ENCODE assay signal across 8 cellular contexts in genomic region chr19:24033308-24033961, GRCh38. TPM values are rescaled to one million over a fixed set of nuclear protein-coding genes. Genes with fewer than 3 reads are reported as not detected.
DNase-seq lines count a peak whose midpoint lies in the region; ATAC-seq, FAIRE-seq and TF ChIP-seq lines count a peak whose summit lies in the region.

No MANE protein-coding gene starts in this region.

- no peaks in the 10 kb centered on the region for H3K27me3 Mint-ChIP-seq in activated CD8-positive, alpha-beta T cell treated with anti-CD3 and anti-CD28 coated beads for 36 hours

- H3K27me3 ChIP-seq in BJ (ENCODE audit: control insufficient read depth, insufficient read depth, low read length) (no peaks in the 10 kb centered on the region), ectodermal cell (ENCODE audit: control insufficient read depth, insufficient read depth, low read length, poor library complexity, severe bottlenecking) (no peaks in the 10 kb centered on the region), lung (ENCODE audit: control insufficient read depth, insufficient read depth) (no peaks in the 10 kb centered on the region)

- no peaks in the 10 kb centered on the region for H3K4me1 ChIP-seq in ectodermal cell (ENCODE audit: control insufficient read depth, insufficient read depth, low read length)
- peaks cover 10 to 20% of the 10 kb centered on the region in 2 donors for H3K4me1 ChIP-seq in lung (ENCODE audit: control insufficient read depth in 2 of 2, insufficient read depth in 2 of 2, low read length in 2 of 2)

- H3K27ac Mint-ChIP-seq in activated CD8-positive, alpha-beta T cell treated with anti-CD3 and anti-CD28 coated beads for 36 hours: peak overlapping the region; percentile 98

- H3K9me3 Mint-ChIP-seq in activated CD8-positive, alpha-beta T cell treated with anti-CD3 and anti-CD28 coated beads for 36 hours: no peaks in the 10 kb centered on the region

- H3K9me3 ChIP-seq in ectodermal cell (ENCODE audit: control insufficient read depth, low read length) (no peaks in the 10 kb centered on the region), lung (ENCODE audit: control insufficient read depth in 2 of 2, insufficient read depth in 1 of 2, low read length in 1 of 2) (no peaks in the 10 kb centered on the region)

- H3K36me3 ChIP-seq in BJ (ENCODE audit: control insufficient read depth, insufficient read depth, low read length) (no peaks in the 10 kb centered on the region; the same call in none of the 2 replicates), ectodermal cell (ENCODE audit: control insufficient read depth, insufficient read depth, low read length) (peaks cover 14% of the 10 kb centered on the region), lung (ENCODE audit: control insufficient read depth in 2 of 2, insufficient read depth in 2 of 2, low read length in 2 of 2) (peaks cover 5 to 8% of the 10 kb centered on the region in 2 donors)

- WGBS in ectodermal cell, 2 experiments: 0% methylated on average over 40 of the region's 40 CpGs
- WGBS in lung, 2 donors: 1% methylated on average over 40 of the region's 40 CpGs

- peak overlapping the region; percentile 99 for H3K4me3 Mint-ChIP-seq in activated CD8-positive, alpha-beta T cell treated with anti-CD3 and anti-CD28 coated beads for 36 hours

- CTCF ChIA-PET in BJ (lab: Yijun Ruan, JAX): interaction anchor here (0.5 kb wide), 1 partner anchor 13 kb away, joined by 3 read pairs; no protein-coding TSS in a partner anchor
- CTCF ChIA-PET in activated CD8-positive, alpha-beta T cell treated with anti-CD3 and anti-CD28 coated beads for 36 hours (lab: Charles Lee): interaction anchor here (0.6 to 1.2 kb wide), 3 partner anchors 13 to 27 kb away, joined by 3 to 4 read pairs (median 3); no protein-coding TSS in a partner anchor

- ATAC-seq in HG03442 (IDR thresholded peaks at IDR 0.05; ENCODE audit: unreplicated experiment): peak; percentile 97
- ATAC-seq in activated CD8-positive, alpha-beta T cell treated with anti-CD3 and anti-CD28 coated beads for 36 hours: peak; percentile 99
- ATAC-seq in lung (ENCODE audit: insufficient read depth, low FRiP score): peak; percentile 94

- peak; percentile 49 for DNase-seq in BJ (ENCODE audit: low read depth)
- DNase-seq in GM19239 (ENCODE audit: insufficient read length, low spot score): peak; percentile 82
- peak; percentile 81 for DNase-seq in NCI-H526 treated with DMSO at 0.1 percent for 48 hours (lab: John Stamatoyannopoulos, UW)
- peak; percentile 90 for DNase-seq in activated CD8-positive, alpha-beta T cell treated with anti-CD3 and anti-CD28 coated beads for 36 hours
- DNase-seq in lung (ENCODE audit: low spot score): peak; percentile 91
- peak; percentile 62 to 80 (median 65) for DNase-seq in stimulated activated CD4-positive, alpha-beta T cell treated with anti-CD3 and anti-CD28 coated beads, TNF-alpha, amount 100 ng/mL, for 24 hours (ENCODE audit: low read depth in 3 of 3)

- H3K36me3 Mint-ChIP-seq in activated CD8-positive, alpha-beta T cell treated with anti-CD3 and anti-CD28 coated beads for 36 hours (ENCODE audit: low read depth): peaks cover 20% of the 10 kb centered on the region

- peaks cover 38% of the 10 kb centered on the region for H3K4me1 Mint-ChIP-seq in activated CD8-positive, alpha-beta T cell treated with anti-CD3 and anti-CD28 coated beads for 36 hours (ENCODE audit: low read depth)

- H3K27ac ChIP-seq in ectodermal cell (ENCODE audit: insufficient read depth, low read depth, low read length, poor library complexity, severe bottlenecking) (peak overlapping the region; percentile 99), lung (ENCODE audit: low read depth in 1 of 2, low read length in 1 of 2) (peak overlapping the region; percentile 90 to 94)

- TF ChIP-seq CTCF in BJ (IDR thresholded peaks at IDR 0.05; ENCODE audit: insufficient read depth, low read depth, low read length) (0 out of 2 replicates have a peak, but pooled peaks have one; percentile 7), lung (IDR thresholded peaks at IDR 0.05; ENCODE audit: control extremely low read depth, extremely low read depth) (no peak)
- TF ChIP-seq CTCF in activated CD8-positive, alpha-beta T cell treated with anti-CD3 and anti-CD28 coated beads for 36 hours (IDR thresholded peaks at IDR 0.05): no peak

- intact Hi-C loops in activated CD8-positive, alpha-beta T cell treated with anti-CD3 and anti-CD28 coated beads for 36 hours (cut with micrococcal nuclease): no loop called here

- FAIRE-seq in GM19239 (lab: Jason Lieb, UNC): peak; percentile 84

- POLR2A ChIA-PET in BJ (lab: Charles Lee): interaction anchor here (0.7 to 1.7 kb wide), 2 partner anchors 21 to 119 kb away, joined by 4 to 5 read pairs; partner anchors contain the start of gene ZNF726
- POLR2A ChIA-PET in activated CD8-positive, alpha-beta T cell treated with anti-CD3 and anti-CD28 coated beads for 36 hours (lab: Charles Lee): interaction anchor here (0.6 to 2.0 kb wide), 6 partner anchors 15 to 266 kb away, joined by 3 to 19 read pairs (median 4); partner anchors contain the start of genes ZNF254 and ZNF726

- peak overlapping the region; percentile 89 for H3K4me3 ChIP-seq in BJ (ENCODE audit: low read depth, low read length)
- peak overlapping the region; percentile 91 for H3K4me3 ChIP-seq in ectodermal cell (ENCODE audit: insufficient read depth, low read depth, low read length)
- peak overlapping the region; percentile 71 for H3K4me3 ChIP-seq in lung

RNA-seq across cellular contexts. Expression of gene ZNF254, which starts 53.6 kb away (rescaled TPM):
- 2.9 and 3.9 TPM in 2 replicates for polyA plus RNA-seq in BJ (2011; rRNA removed)
- 5.3 and 10.2 TPM in 2 replicates for polyA minus RNA-seq in BJ (2011; rRNA and poly(A)+ RNA removed)
- 10 to 100 TPM in 1 of 2 experiments, 1 to 10 TPM in 1; 9.7 to 10.0 TPM for total RNA-seq in activated CD8-positive, alpha-beta T cell treated with anti-CD3 and anti-CD28 coated beads for 36 hours
- polyA plus RNA-seq in ectodermal cell (2013, experiment 1 of 4): 43.0 TPM
- 43.2 TPM for polyA plus RNA-seq in ectodermal cell (2013, experiment 2 of 4)
- 34.9 TPM for polyA plus RNA-seq in ectodermal cell (2013, experiment 3 of 4)
- polyA plus RNA-seq in ectodermal cell (2013, experiment 4 of 4): 41.6 TPM
- total RNA-seq in lung: 10 to 100 TPM; 14.9 to 68.7 TPM
- 1 to 10 TPM; 4.5 to 6.1 TPM for polyA plus RNA-seq in lung

Comparison
In these comparisons a context has a peak if more than half of its experiments do, and no peak if none do; other contexts are left out.
1. Peak in every context shown above with its lines: DNase-seq, ATAC-seq, H3K4me3 ChIP-seq and H3K27ac ChIP-seq.